Comparison of ENCODE assay signal across 14 cellular contexts in genomic region chr19:22144394-22144793, GRCh38. TPM values are rescaled to one million over a fixed set of nuclear protein-coding genes. Genes with fewer than 3 reads are reported as not detected.
DNase-seq lines count a peak whose midpoint lies in the region; ATAC-seq, FAIRE-seq and TF ChIP-seq lines count a peak whose summit lies in the region.
"Had no signal": no experiment of that assay in that cellular context is flagged by ENCODE, and none has a peak within 500 bp of the region (broad histone marks: within the 10 kb centered on the region; RNA-seq: fewer than 3 reads in every experiment).

No MANE protein-coding gene starts in this region.

- H3K27me3 Mint-ChIP-seq in endothelial cell (ENCODE audit: unreplicated experiment): no peaks in the 10 kb centered on the region
- H3K27me3 Mint-ChIP-seq: naive thymus-derived CD8-positive, alpha-beta T cell; T-helper 17 cell had no signal

- TF ChIP-seq CTCF in HepG2 (CRISPR knock-in tag; IDR thresholded peaks at IDR 0.05) (no peak), right lobe of liver (IDR thresholded peaks at IDR 0.05) (no peak), fibroblast of lung (conservative IDR thresholded peaks at IDR 0.05 in 1 of 2, IDR thresholded peaks at IDR 0.05 in 1 of 2; ENCODE audit: low read depth in 1 of 2, low read length in 2 of 2) (no peak), endothelial cell (IDR thresholded peaks at IDR 0.05; ENCODE audit: unreplicated experiment) (no peak)

- no peak for TF ChIP-seq EP300 in HepG2 (IDR thresholded peaks at IDR 0.05; ENCODE audit: low read depth in 2 of 2, low read length in 2 of 2)
- TF ChIP-seq EP300 in HepG2 (CRISPR knock-in tag; IDR thresholded peaks at IDR 0.05; ENCODE audit: borderline replicate concordance): no peak

- no TSS peak for BruUV-seq in HepG2 (replicated peaks; lab: Mats Ljungman, UMichigan)

- no peaks in the 10 kb centered on the region for H3K4me1 ChIP-seq in HepG2 (ENCODE audit: insufficient read depth, low read length)
- H3K4me1 ChIP-seq in right lobe of liver: no peaks in the 10 kb centered on the region
- H3K4me1 ChIP-seq in fibroblast of lung (ENCODE audit: control insufficient read depth, extremely low read depth, insufficient read depth, low read length): no peaks in the 10 kb centered on the region
- no peaks in the 10 kb centered on the region for H3K4me1 ChIP-seq in subcutaneous abdominal adipose tissue (ENCODE audit: control insufficient read depth in 5 of 5, insufficient read depth in 5 of 5, low read length in 5 of 5)
- H3K4me1 ChIP-seq: BLaER1 had no signal

- peaks cover 83% of the 10 kb centered on the region for H3K9me3 ChIP-seq in HepG2 (ENCODE audit: low read length)
- H3K9me3 ChIP-seq in right lobe of liver: peaks cover 0 to 11% (median 2%) of the 10 kb centered on the region in 4 donors
- no peaks in the 10 kb centered on the region for H3K9me3 ChIP-seq in fibroblast of lung (ENCODE audit: control insufficient read depth, insufficient read depth, low read depth, low read length)
- peaks cover 20 to 69% (median 42%) of the 10 kb centered on the region in 5 donors for H3K9me3 ChIP-seq in subcutaneous abdominal adipose tissue (ENCODE audit: control insufficient read depth in 5 of 5, low read length in 5 of 5)
- H3K9me3 ChIP-seq in MG63: no peaks in the 10 kb centered on the region

- H3K4me1 Mint-ChIP-seq in endothelial cell (ENCODE audit: unreplicated experiment): no peaks in the 10 kb centered on the region
- H3K4me1 Mint-ChIP-seq: naive thymus-derived CD8-positive, alpha-beta T cell; T-helper 17 cell had no signal

- no peak overlapping the region for H3K27ac Mint-ChIP-seq in endothelial cell (ENCODE audit: unreplicated experiment)
- H3K27ac Mint-ChIP-seq: activated T-helper 2 cell treated with anti-CD3 and anti-CD28 coated beads, Interferon-gamma antibody, Interleukin-2, Interleukin-4, amounts not matched to agents 10 μg/mL and 5 μg/mL and 100 μg/mL, durations not matched to agents 14 hours and 24 hours and 36 hours; naive thymus-derived CD8-positive, alpha-beta T cell; T-helper 17 cell had no signal

- TF ChIP-seq POLR2A in HepG2 (IDR thresholded peaks at IDR 0.05; ENCODE audit: insufficient read depth in 1 of 2, low read depth in 2 of 2, low read length in 2 of 2): no peak
- no peak for TF ChIP-seq POLR2A in right lobe of liver (IDR thresholded peaks at IDR 0.05)

- DNase-seq in HepG2 (ENCODE audit: low spot score): no peak
- DNase-seq in right lobe of liver: no peak
- DNase-seq in OCI-M1 (lab: John Stamatoyannopoulos, UW): peak; percentile 35
- peak; percentile 26 to 32 for DNase-seq in fibroblast of lung (ENCODE audit: low read depth in 2 of 2)
- DNase-seq in endothelial cell (ENCODE audit: low spot score): no peak
- no peak for DNase-seq in MG63
- DNase-seq: activated CD4-positive, alpha-beta T cell treated with anti-CD3 and anti-CD28 coated beads, Interleukin-2, amount 50 U/mL, for 48 hours; naive thymus-derived CD8-positive, alpha-beta T cell; T-helper 17 cell had no signal

- H3K4me2 ChIP-seq in HepG2 (ENCODE audit: low read depth, low read length) (no peak overlapping the region), fibroblast of lung (ENCODE audit: extremely low read depth, insufficient read depth, low read length) (no peak overlapping the region)
- H3K4me2 ChIP-seq: BLaER1 had no signal

- H3K9ac ChIP-seq in HepG2 (ENCODE audit: insufficient read depth, low read depth, low read length) (no peak overlapping the region), fibroblast of lung (ENCODE audit: insufficient read depth, low read length) (no peak overlapping the region), subcutaneous abdominal adipose tissue (ENCODE audit: low read length in 5 of 5) (no peak overlapping the region)
- H3K9ac ChIP-seq: BLaER1 had no signal

- H3K27me3 ChIP-seq in HepG2 (ENCODE audit: control insufficient read depth in 1 of 2, insufficient read depth in 2 of 2, low read length in 2 of 2) (no peaks in the 10 kb centered on the region), right lobe of liver (no peaks in the 10 kb centered on the region), fibroblast of lung (ENCODE audit: control insufficient read depth, insufficient read depth, low read length) (no peaks in the 10 kb centered on the region), subcutaneous abdominal adipose tissue (ENCODE audit: control insufficient read depth in 5 of 5, insufficient read depth in 4 of 5, low read length in 5 of 5) (no peaks in the 10 kb centered on the region), MG63 (no peaks in the 10 kb centered on the region)
- H3K27me3 ChIP-seq: BLaER1 had no signal

- H3K36me3 ChIP-seq in HepG2 (replicated peaks in 1 of 2; ENCODE audit: control insufficient read depth in 1 of 2, insufficient read depth in 2 of 2, low read length in 2 of 2) (no peaks in the 10 kb centered on the region), right lobe of liver (no peaks in the 10 kb centered on the region), fibroblast of lung (ENCODE audit: control insufficient read depth, insufficient read depth, low read length) (no peaks in the 10 kb centered on the region), subcutaneous abdominal adipose tissue (ENCODE audit: control insufficient read depth in 5 of 5, insufficient read depth in 5 of 5, low read length in 5 of 5) (no peaks in the 10 kb centered on the region), MG63 (no peaks in the 10 kb centered on the region)
- H3K36me3 ChIP-seq: BLaER1 had no signal

- POLR2A ChIA-PET in HepG2 (lab: Yijun Ruan, JAX): no interaction called here

- no peak for TF ChIP-seq RAD21 in HepG2 (CRISPR knock-in tag; IDR thresholded peaks at IDR 0.05)

- H3K79me2 ChIP-seq in HepG2 (ENCODE audit: insufficient read depth, low read length) (no peaks in the 10 kb centered on the region), fibroblast of lung (ENCODE audit: control insufficient read depth, insufficient read depth, low read length) (no peaks in the 10 kb centered on the region)

- intact Hi-C loops in HepG2 (cut with micrococcal nuclease; ENCODE audit: unreplicated experiment): no loop called here
- intact Hi-C loops in right lobe of liver (cut with DNase I): no loop called here

- H3K4me3 Mint-ChIP-seq in endothelial cell (ENCODE audit: unreplicated experiment): no peak overlapping the region
- H3K4me3 Mint-ChIP-seq: naive thymus-derived CD8-positive, alpha-beta T cell; T-helper 17 cell had no signal

- no peak for ATAC-seq in HepG2
- ATAC-seq in right lobe of liver: no peak
- no peak for ATAC-seq in HG03378 (IDR thresholded peaks at IDR 0.05; ENCODE audit: unreplicated experiment)
- ATAC-seq: naive thymus-derived CD8-positive, alpha-beta T cell; T-helper 17 cell had no signal

- H3K9me3 Mint-ChIP-seq in endothelial cell (ENCODE audit: unreplicated experiment): peaks cover 28% of the 10 kb centered on the region

- no peak for FAIRE-seq in HepG2 (lab: Jason Lieb, UNC)
- FAIRE-seq: keratinocyte had no signal

- H3K4me3 ChIP-seq in HepG2 (replicated peaks in 1 of 3; ENCODE audit: insufficient read depth in 1 of 3, low read depth in 2 of 3, low read length in 3 of 3) (no peak overlapping the region), right lobe of liver (no peak overlapping the region), fibroblast of lung (replicated peaks in 1 of 4; ENCODE audit: control extremely low read depth in 1 of 4, insufficient read depth in 1 of 4, low read depth in 3 of 4, low read length in 4 of 4) (no peak overlapping the region), subcutaneous abdominal adipose tissue (ENCODE audit: low read depth in 1 of 5, low read length in 5 of 5) (peak overlapping the region in 3 of 5 donors; percentile 2 to 20 (median 19)), MG63 (no peak overlapping the region)
- H3K4me3 ChIP-seq: BLaER1 had no signal

- CTCF ChIA-PET in HepG2 (lab: Yijun Ruan, JAX; ENCODE audit: low intra/inter-chr PET ratio, low total read pairs): no interaction called here

- H4K20me1 ChIP-seq in HepG2 (ENCODE audit: insufficient read depth, low read length) (no peaks in the 10 kb centered on the region), fibroblast of lung (ENCODE audit: control insufficient read depth, extremely low read depth, insufficient read depth, low read length) (no peaks in the 10 kb centered on the region)
- H4K20me1 ChIP-seq: BLaER1 had no signal

- in situ Hi-C loops in HepG2 (cut with HindIII; ENCODE audit: extremely low pct_ligation_motif_present, low pct_unique_long_range_greater_than_20kb): no loop called here

- WGBS in HepG2 (ENCODE audit: low lambda C conversion rate): 8% methylated on average over 4 of the region's 4 CpGs
- WGBS in right lobe of liver (ENCODE audit: insufficient coverage, low coverage, low lambda C conversion rate, missing lambda C conversion rate): 37% methylated on average over 4 of the region's 4 CpGs

- H3K36me3 Mint-ChIP-seq in endothelial cell (ENCODE audit: low read depth, unreplicated experiment): no peaks in the 10 kb centered on the region

- no peak overlapping the region for H3K27ac ChIP-seq in HepG2 (ENCODE audit: extremely low read length, insufficient read depth, low read length)
- no peak overlapping the region for H3K27ac ChIP-seq in right lobe of liver
- no peak overlapping the region for H3K27ac ChIP-seq in fibroblast of lung (ENCODE audit: insufficient read depth, low read length)
- no peak overlapping the region for H3K27ac ChIP-seq in subcutaneous abdominal adipose tissue (ENCODE audit: low read depth, low read length)
- H3K27ac ChIP-seq: BLaER1 had no signal

- no peak overlapping the region for H2AFZ ChIP-seq in HepG2 (ENCODE audit: low read length)
- H2AFZ ChIP-seq in fibroblast of lung (ENCODE audit: low read length): no peak overlapping the region

RNA-seq across cellular contexts. Expression of gene ZNF676, which starts 52.4 kb away (rescaled TPM):
- total RNA-seq in HepG2 (2016; rRNA removed; fragmentation: Illumina TruSeq; extraction: Trizol) (not detected in 2 replicates), right lobe of liver (under 1 TPM in 4 of 6 experiments, not detected in 2; 0.06 to 0.51 (median 0.23) TPM), fibroblast of lung (under 0.01 and 0.83 TPM in 2 replicates), endothelial cell (ENCODE audit: unreplicated experiment) (1.1 TPM)
- not detected in 2 replicates for total RNA-seq in HepG2 (2016; cell fraction: cytosol; rRNA removed; fragmentation: Illumina TruSeq; extraction: Trizol; ENCODE audit: low read depth)
- not detected in 2 replicates for total RNA-seq in HepG2 (2016; cell fraction: insoluble cytoplasmic fraction; rRNA removed; fragmentation: Illumina TruSeq; extraction: Trizol)
- not detected in 2 replicates for total RNA-seq in HepG2 (2016; cell fraction: membrane; rRNA removed; fragmentation: Illumina TruSeq; extraction: Trizol)
- not detected in 2 replicates for total RNA-seq in HepG2 (2016; cell fraction: nucleus; rRNA removed; fragmentation: Illumina TruSeq; extraction: Trizol)
- polyA plus RNA-seq in HepG2 (2011; rRNA removed) (not detected in 2 replicates), fibroblast of lung (0.02 and 0.09 TPM in 2 replicates)
- not detected in 2 replicates for polyA plus RNA-seq in HepG2 (2011; cell fraction: cytosol; rRNA removed)
- polyA plus RNA-seq in HepG2 (2011; cell fraction: nucleus; rRNA removed): not detected in 2 replicates
- polyA plus RNA-seq in HepG2 (2012): not detected in 2 replicates
- polyA plus RNA-seq in HepG2 (2016; cell fraction: cytosol; fragmentation: Illumina TruSeq; extraction: Trizol; ENCODE audit: low read depth): not detected in 2 replicates
- polyA plus RNA-seq in HepG2 (2016; cell fraction: insoluble cytoplasmic fraction; fragmentation: Illumina TruSeq; extraction: Trizol; ENCODE audit: low read depth): not detected in 2 replicates
- polyA plus RNA-seq in HepG2 (2016; cell fraction: membrane; fragmentation: Illumina TruSeq; extraction: Trizol; ENCODE audit: low read depth): not detected in 2 replicates
- polyA plus RNA-seq in HepG2 (2016; cell fraction: nucleus; fragmentation: Illumina TruSeq; extraction: Trizol; ENCODE audit: insufficient read depth, low read depth): not detected in 2 replicates
- not detected in 2 replicates for polyA minus RNA-seq in HepG2 (2011; rRNA and poly(A)+ RNA removed; ENCODE audit: low replicate concordance)
- polyA minus RNA-seq in HepG2 (2011; cell fraction: cytosol; rRNA and poly(A)+ RNA removed): not detected in 2 replicates
- polyA minus RNA-seq in HepG2 (2011; cell fraction: nucleus; rRNA and poly(A)+ RNA removed): 0.12 TPM in 1 of 2 replicates, not detected in the other
- polyA plus RNA-seq in fibroblast of lung (2012): not detected in 2 replicates
- not detected in 2 replicates for polyA minus RNA-seq in fibroblast of lung (ENCODE audit: low replicate concordance)
- total RNA-seq in MG63 (2014; rRNA removed; shearing (Covaris generic); ENCODE audit: low replicate concordance): not detected in 2 replicates
- total RNA-seq: activated T-helper 2 cell treated with anti-CD3 and anti-CD28 coated beads, Interferon-gamma antibody, Interleukin-2, Interleukin-4, amounts not matched to agents 10 μg/mL and 5 μg/mL and 100 μg/mL, durations not matched to agents 14 hours and 24 hours and 36 hours; naive thymus-derived CD8-positive, alpha-beta T cell had no signal
- polyA plus RNA-seq: naive thymus-derived CD8-positive, alpha-beta T cell had no signal

Comparison
In these comparisons a context has a peak if more than half of its experiments do, and no peak if none do; other contexts are left out.
1. DNase-seq: peak in OCI-M1 (single experiment) and fibroblast of lung (2 of 2); none in HepG2 (single experiment), right lobe of liver (0 of 3), endothelial cell (single experiment) and MG63 (single experiment).
2. H3K4me3 ChIP-seq: peak in subcutaneous abdominal adipose tissue (3 of 5); none in HepG2 (0 of 3), right lobe of liver (0 of 3), fibroblast of lung (0 of 4) and MG63 (single experiment).